In the genomic region with DNA sequence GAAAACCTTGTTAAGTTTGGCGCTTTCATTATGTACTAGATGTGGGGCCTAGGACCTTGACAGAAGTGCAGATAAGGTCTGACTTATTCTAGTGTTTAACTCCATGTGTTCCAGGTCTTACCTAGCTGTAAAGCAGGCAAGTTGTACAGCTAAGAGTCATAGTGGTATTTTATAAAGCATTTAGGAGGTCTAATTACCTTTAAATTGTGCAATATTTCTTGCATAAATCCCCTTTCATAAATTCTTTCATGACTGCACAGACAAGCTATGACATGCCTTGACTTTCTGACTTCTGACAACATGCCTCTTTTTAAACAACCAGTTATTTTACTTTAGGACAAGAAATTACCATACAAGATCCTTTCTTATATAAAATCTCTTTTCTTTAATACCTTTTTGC, we compare ENCODE assay signal across 24 cellular contexts.
"Had no signal": no experiment of that assay in that cellular context is flagged by ENCODE, and none has a peak within 500 bp of the region (broad histone marks: within the 10 kb centered on the region; RNA-seq: fewer than 3 reads in every experiment).

No MANE protein-coding gene starts in this region.

- H3K9me3 ChIP-seq: colonic mucosa, gastrocnemius medialis, right atrium auricular region, testis had no signal

- H3K27me3 ChIP-seq: colonic mucosa, gastrocnemius medialis, left lung, neural progenitor cell, right atrium auricular region, testis, tibial artery had no signal

- H3K79me2 ChIP-seq: parathyroid adenoma had no signal

- H3K36me3 ChIP-seq: colonic mucosa, gastrocnemius medialis, left lung, right atrium auricular region, tibial artery had no signal

- H3K4me2 ChIP-seq: neural progenitor cell had no signal

- DNase-seq: colonic mucosa; effector memory CD4-positive, alpha-beta T cell; gastrocnemius medialis; head of caudate nucleus; left cardiac atrium; left lung; mesendoderm; midbrain; naive thymus-derived CD4-positive, alpha-beta T cell; stimulated activated CD4-positive, alpha-beta T cell treated with anti-CD3 and anti-CD28 coated beads, Interleukin-2, amount 100 ng/mL, for 24 hours; stimulated activated CD4-positive, alpha-beta T cell treated with anti-CD3 and anti-CD28 coated beads, Interleukin-4, amount 100 ng/mL, for 24 hours; stimulated activated naive CD8-positive, alpha-beta T cell treated with anti-CD3 and anti-CD28 coated beads, Interleukin-15, Interleukin-2, amounts not matched to agents 100 U/mL and 50 U/mL, for 24 hours; substantia nigra; testis; tibial artery had no signal

- H3K4me3 ChIP-seq: colonic mucosa, gastrocnemius medialis, left lung, neural progenitor cell, right atrium auricular region, testis, tibial artery had no signal

- H3K27ac Mint-ChIP-seq: dendritic cell treated with granulocyte-macrophage colony-stimulating factor and Interleukin-4, amounts not matched to agents 40 ng/mL and 50 ng/mL, for 4 days; naive thymus-derived CD4-positive, alpha-beta T cell; nephron; neural progenitor cell; progenitor cell of endocrine pancreas; stimulated activated effector memory CD8-positive, alpha-beta T cell treated with anti-CD3 and anti-CD28 coated beads, Interleukin-12 subunit alpha, Interleukin-12 subunit beta, amount 100 ng/mL, for 72 hours; type B pancreatic cell had no signal

- H3K27ac ChIP-seq: colonic mucosa, gastrocnemius medialis, left lung, neural progenitor cell, parathyroid adenoma, right atrium auricular region, testis, tibial artery had no signal

- H3K27me3 Mint-ChIP-seq: dendritic cell treated with granulocyte-macrophage colony-stimulating factor and Interleukin-4, amounts not matched to agents 40 ng/mL and 50 ng/mL, for 4 days; naive thymus-derived CD4-positive, alpha-beta T cell; progenitor cell of endocrine pancreas; type B pancreatic cell had no signal

- H3K9me3 Mint-ChIP-seq: dendritic cell treated with granulocyte-macrophage colony-stimulating factor and Interleukin-4, amounts not matched to agents 40 ng/mL and 50 ng/mL, for 4 days; type B pancreatic cell had no signal

- H3K4me1 Mint-ChIP-seq: naive thymus-derived CD4-positive, alpha-beta T cell; nephron; neural progenitor cell; stimulated activated effector memory CD8-positive, alpha-beta T cell treated with anti-CD3 and anti-CD28 coated beads, Interleukin-12 subunit alpha, Interleukin-12 subunit beta, amount 100 ng/mL, for 72 hours had no signal

- H3K9ac ChIP-seq: neural progenitor cell, parathyroid adenoma had no signal

- H3K4me3 Mint-ChIP-seq: dendritic cell treated with granulocyte-macrophage colony-stimulating factor and Interleukin-4, amounts not matched to agents 40 ng/mL and 50 ng/mL, for 4 days; naive thymus-derived CD4-positive, alpha-beta T cell; nephron; neural progenitor cell; stimulated activated effector memory CD8-positive, alpha-beta T cell treated with anti-CD3 and anti-CD28 coated beads, Interleukin-12 subunit alpha, Interleukin-12 subunit beta, amount 100 ng/mL, for 72 hours; type B pancreatic cell had no signal

- H2AFZ ChIP-seq: neural progenitor cell, parathyroid adenoma had no signal

- H3K4me1 ChIP-seq: colonic mucosa, gastrocnemius medialis, left lung, parathyroid adenoma, right atrium auricular region, testis, tibial artery had no signal

- FAIRE-seq: endothelial cell of umbilical vein had no signal

- H3K36me3 Mint-ChIP-seq: naive thymus-derived CD4-positive, alpha-beta T cell; neural progenitor cell; stimulated activated effector memory CD8-positive, alpha-beta T cell treated with anti-CD3 and anti-CD28 coated beads, Interleukin-12 subunit alpha, Interleukin-12 subunit beta, amount 100 ng/mL, for 72 hours; type B pancreatic cell had no signal
